8 cellular contexts compared by ENCODE assay signal in genomic region chr1:243917863-243918565, GRCh38.
DNase-seq lines count a peak whose midpoint lies in the region; ATAC-seq and TF ChIP-seq lines count a peak whose summit lies in the region.

No MANE protein-coding gene starts in this region.

- H3K4me3 ChIP-seq in GM08714 (ENCODE audit: low read length), result peak overlapping the region; percentile 54; the same call in 1 of the 2 replicates
- peak overlapping the region; percentile 24 to 62 (median 52) for H3K4me3 ChIP-seq in heart left ventricle

- peak in 1 of 4 donors; percentile 71 for ATAC-seq in heart left ventricle
- peak; percentile 49 for ATAC-seq in sciatic nerve
- no peak for ATAC-seq in HG03378 (IDR thresholded peaks at IDR 0.05; ENCODE audit: unreplicated experiment)

- no peaks in the 10 kb centered on the region for H3K36me3 ChIP-seq in heart left ventricle

- H3K27me3 ChIP-seq in heart left ventricle, result peaks cover 0 to 41% (median 16%) of the 10 kb centered on the region in 9 donors

- no peaks in the 10 kb centered on the region for H3K9me3 ChIP-seq in heart left ventricle

- H3K27ac ChIP-seq in VCaP (peak overlapping the region; percentile 70), heart left ventricle (peak overlapping the region in 6 of 12 donors; percentile 16 to 51 (median 21))

- DNase-seq in heart left ventricle, result no peak
- no peak for DNase-seq in sciatic nerve (ENCODE audit: low spot score)
- DNase-seq in NCI-H82 treated with DMSO at 0.1 percent for 48 hours (lab: John Stamatoyannopoulos, UW; ENCODE audit: unreplicated experiment), result no peak
- no peak for DNase-seq in NCI-H524 treated with DMSO at 0.1 percent for 48 hours (lab: John Stamatoyannopoulos, UW)
- no peak for DNase-seq in NCI-H2196 (lab: John Stamatoyannopoulos, UW; ENCODE audit: unreplicated experiment)

- H3K4me1 ChIP-seq in heart left ventricle, result peaks cover 0 to 16% (median 9%) of the 10 kb centered on the region in 12 donors

- WGBS in heart left ventricle, 4 donors, result 23 to 30% (median 25%) methylated on average over 10 of the region's 10 CpGs

- intact Hi-C loops in heart left ventricle (cut with DNase I) (loop anchor here in 4 of 10 donors (2.0 to 10.0 kb wide), 4 partner anchors 53 to 354 kb away; partner anchors contain the start of gene AKT3 (in 1 of the 4)), sciatic nerve (cut with DNase I) (no loop called here)

- no peak for TF ChIP-seq POLR2A in heart left ventricle (IDR thresholded peaks at IDR 0.05)

- TF ChIP-seq CTCF in VCaP (conservative IDR thresholded peaks at IDR 0.05) (no peak; the same call in 1 of the 2 replicates), heart left ventricle (IDR thresholded peaks at IDR 0.05) (no peak)
